Comparison of ENCODE assay signal across 7 cellular contexts in genomic region chr5:127878174-127878750, GRCh38.
DNase-seq lines count a peak whose midpoint lies in the region; ATAC-seq and TF ChIP-seq lines count a peak whose summit lies in the region.

No MANE protein-coding gene starts in this region.

- H3K36me3 ChIP-seq in SK-N-SH (replicated peaks in 1 of 2; ENCODE audit: control insufficient read depth in 1 of 2, insufficient read depth in 2 of 2, low read length in 1 of 2) = no peaks in the 10 kb centered on the region

- peaks cover 0 to 5% of the 10 kb centered on the region in 2 experiments; a peak in 2 of 4 replicates for H3K4me1 ChIP-seq in SK-N-SH (ENCODE audit: control insufficient read depth in 1 of 2, insufficient read depth in 2 of 2, low read depth in 1 of 2, low read length in 1 of 2)

- peak; percentile 53 for TF ChIP-seq RAD21 in SK-N-SH (IDR thresholded peaks at IDR 0.05; ENCODE audit: low read length)

- 74% methylated on average over 4 of the region's 4 CpGs for WGBS in SK-N-SH (ENCODE audit: low lambda C conversion rate)

- no peaks in the 10 kb centered on the region for H3F3A ChIP-seq in SK-N-SH (replicated peaks; ENCODE audit: insufficient read depth)

- H3K79me2 ChIP-seq in SK-N-SH (ENCODE audit: insufficient read depth) = no peaks in the 10 kb centered on the region

- no peak overlapping the region for H3K4me2 ChIP-seq in SK-N-SH

- peak; percentile 52 for ATAC-seq in stimulated activated naive CD8-positive, alpha-beta T cell treated with anti-CD3 and anti-CD28 coated beads, Interleukin-15, Interleukin-2, amounts not matched to agents 100 U/mL and 50 U/mL, for 24 hours
- ATAC-seq in GM21723 (IDR thresholded peaks at IDR 0.05; ENCODE audit: unreplicated experiment) (no peak), HG03460 (IDR thresholded peaks at IDR 0.05; ENCODE audit: unreplicated experiment) (no peak)

- TF ChIP-seq CTCF in LNCAP (IDR thresholded peaks at IDR 0.05) = peak; percentile 65
- TF ChIP-seq CTCF in SK-N-SH (IDR thresholded peaks at IDR 0.05) = peak; percentile 48
- peak; percentile 57 for TF ChIP-seq CTCF in glutamatergic neuron (IDR thresholded peaks at IDR 0.05; ENCODE audit: partially characterized antibody, unreplicated experiment)

- H3K27me3 ChIP-seq in SK-N-SH (ENCODE audit: insufficient read depth) = no peaks in the 10 kb centered on the region

- no peak overlapping the region for H3K27ac Mint-ChIP-seq in glutamatergic neuron (ENCODE audit: unreplicated experiment)

- TF ChIP-seq EP300 in SK-N-SH (IDR thresholded peaks at IDR 0.05; ENCODE audit: borderline replicate concordance in 1 of 2, low read depth in 1 of 2, low read length in 1 of 2) = no peak

- CTCF ChIA-PET in SK-N-SH (lab: Yijun Ruan, JAX) = interaction anchor here (0.7 to 3.6 kb wide), 14 partner anchors 8 to 334 kb away, joined by 3 to 16 read pairs (median 3); partner anchors contain the start of gene SLC12A2

- H3K27ac ChIP-seq in SK-N-SH (ENCODE audit: low read depth in 2 of 2, low read length in 1 of 2) = no peak overlapping the region

- H3K9ac ChIP-seq in SK-N-SH = no peak overlapping the region

- H3K9me2 ChIP-seq in SK-N-SH = no peaks in the 10 kb centered on the region

- H2AFZ ChIP-seq in SK-N-SH (ENCODE audit: low read depth) = no peak overlapping the region

- POLR2A ChIA-PET in SK-N-SH (lab: Yijun Ruan, JAX) = no interaction called here

- H3K4me3 ChIP-seq in SK-N-SH (ENCODE audit: low read depth in 2 of 2, low read length in 1 of 2) = no peak overlapping the region; a peak in 1 of 4 replicates

- H3K27me3 Mint-ChIP-seq in glutamatergic neuron (ENCODE audit: unreplicated experiment) = no peaks in the 10 kb centered on the region

- H3K4me1 Mint-ChIP-seq in glutamatergic neuron (ENCODE audit: low read depth, unreplicated experiment) = no peaks in the 10 kb centered on the region

- DNase-seq in GM04504 (ENCODE audit: low read depth) = peak; percentile 24
- peak; percentile 12 for DNase-seq in SK-N-SH
- peak; percentile 67 for DNase-seq in glutamatergic neuron
- peak; percentile 13 for DNase-seq in stimulated activated naive CD8-positive, alpha-beta T cell treated with anti-CD3 and anti-CD28 coated beads, Interleukin-15, Interleukin-2, amounts not matched to agents 100 U/mL and 50 U/mL, for 24 hours

- no peak overlapping the region for H3K4me3 Mint-ChIP-seq in glutamatergic neuron (ENCODE audit: unreplicated experiment)

- no peaks in the 10 kb centered on the region for H3K36me3 Mint-ChIP-seq in glutamatergic neuron (ENCODE audit: unreplicated experiment)

- no peaks in the 10 kb centered on the region for H3K9me3 Mint-ChIP-seq in glutamatergic neuron (ENCODE audit: unreplicated experiment)

- H4K20me1 ChIP-seq in SK-N-SH (ENCODE audit: insufficient read depth) = no peaks in the 10 kb centered on the region

- H3K9me3 ChIP-seq in SK-N-SH = no peaks in the 10 kb centered on the region

TF ChIP-seq in SK-N-SH, 30 proteins besides CTCF, POLR2A, EP300 and RAD21:
- TF ChIP-seq SMC3 (IDR thresholded peaks at IDR 0.05; ENCODE audit: low read depth, low read length) (peak; percentile 67), MEF2A (IDR thresholded peaks at IDR 0.05; ENCODE audit: borderline replicate concordance, low read depth) (no peak), FOXM1 (IDR thresholded peaks at IDR 0.05; ENCODE audit: low read depth) (no peak)

Comparison
In these comparisons a context has a peak if more than half of its experiments do, and no peak if none do; other contexts are left out.
1. DNase-seq: peak in every context shown above with its lines; median percentile 67 in glutamatergic neuron; 24 in GM04504; 13 in stimulated activated naive CD8-positive, alpha-beta T cell treated with anti-CD3 and anti-CD28 coated beads, Interleukin-15, Interleukin-2, amounts not matched to agents 100 U/mL and 50 U/mL, for 24 hours; 12 in SK-N-SH.